ENCODE assay signal across 8 cellular contexts in genomic region chr19:16445238-16446107, GRCh38. TPM values are rescaled to one million over a fixed set of nuclear protein-coding genes. Genes with fewer than 3 reads are reported as not detected.
DNase-seq lines count a peak whose midpoint lies in the region; ATAC-seq and TF ChIP-seq lines count a peak whose summit lies in the region.

No MANE protein-coding gene starts in this region.

- H3K4me1 Mint-ChIP-seq in glutamatergic neuron (ENCODE audit: low read depth, unreplicated experiment), result peaks cover 42% of the 10 kb centered on the region

- peak; percentile 78 for DNase-seq in Daoy (ENCODE audit: low read depth)
- peak; percentile 92 for DNase-seq in NCI-H69 (lab: John Stamatoyannopoulos, UW)
- DNase-seq in glutamatergic neuron, result no peak
- DNase-seq in NCI-H187 (lab: John Stamatoyannopoulos, UW), result no peak
- DNase-seq in cerebellum (ENCODE audit: low spot score), result no peak

- ATAC-seq in GM21529 (IDR thresholded peaks at IDR 0.05; ENCODE audit: unreplicated experiment), result peak; percentile 40
- no peak for ATAC-seq in HG02938 (IDR thresholded peaks at IDR 0.05; ENCODE audit: unreplicated experiment)
- no peak for ATAC-seq in HG03469 (IDR thresholded peaks at IDR 0.05; ENCODE audit: unreplicated experiment)

- H3K9me3 Mint-ChIP-seq in glutamatergic neuron (ENCODE audit: unreplicated experiment), result peaks cover 2% of the 10 kb centered on the region

- TF ChIP-seq CTCF in glutamatergic neuron (IDR thresholded peaks at IDR 0.05; ENCODE audit: partially characterized antibody, unreplicated experiment), result no peak

- H3K36me3 Mint-ChIP-seq in glutamatergic neuron (ENCODE audit: unreplicated experiment), result no peaks in the 10 kb centered on the region

- H3K27ac Mint-ChIP-seq in glutamatergic neuron (ENCODE audit: unreplicated experiment), result peak overlapping the region; percentile 87

- peaks cover 6% of the 10 kb centered on the region for H3K27me3 Mint-ChIP-seq in glutamatergic neuron (ENCODE audit: unreplicated experiment)

- no peak overlapping the region for H3K4me3 Mint-ChIP-seq in glutamatergic neuron (ENCODE audit: unreplicated experiment)

RNA-seq across cellular contexts. Expression of gene EPS15L1, which starts 26.3 kb away (rescaled TPM):
- total RNA-seq in Daoy (2014; rRNA removed; shearing (Covaris generic)), result 9.0 and 9.9 TPM in 2 replicates
- 84.9 TPM for total RNA-seq in glutamatergic neuron (ENCODE audit: unreplicated experiment)
- total RNA-seq in cerebellum, result 30.4 TPM

RNA-seq across cellular contexts. Expression of gene CALR3, which starts 50.5 kb away (rescaled TPM):
- total RNA-seq in Daoy (2014; rRNA removed; shearing (Covaris generic)), result 0.09 TPM in 1 of 2 replicates, not detected in the other
- total RNA-seq in glutamatergic neuron (ENCODE audit: unreplicated experiment) (not detected), cerebellum (not detected)

RNA-seq across cellular contexts. Expression of gene C19orf44, which starts 50.7 kb away (rescaled TPM):
- total RNA-seq in Daoy (2014; rRNA removed; shearing (Covaris generic)), result 3.2 and 6.9 TPM in 2 replicates
- 5.0 TPM for total RNA-seq in glutamatergic neuron (ENCODE audit: unreplicated experiment)
- total RNA-seq in cerebellum, result 5.6 TPM

Comparison
In these comparisons a context has a peak if more than half of its experiments do, and no peak if none do; other contexts are left out.
1. DNase-seq: peak in Daoy (single experiment) and NCI-H69 (single experiment); none in glutamatergic neuron (single experiment), NCI-H187 (0 of 2) and cerebellum (single experiment).